ENCODE assay signal across 8 cellular contexts in the genomic region with DNA sequence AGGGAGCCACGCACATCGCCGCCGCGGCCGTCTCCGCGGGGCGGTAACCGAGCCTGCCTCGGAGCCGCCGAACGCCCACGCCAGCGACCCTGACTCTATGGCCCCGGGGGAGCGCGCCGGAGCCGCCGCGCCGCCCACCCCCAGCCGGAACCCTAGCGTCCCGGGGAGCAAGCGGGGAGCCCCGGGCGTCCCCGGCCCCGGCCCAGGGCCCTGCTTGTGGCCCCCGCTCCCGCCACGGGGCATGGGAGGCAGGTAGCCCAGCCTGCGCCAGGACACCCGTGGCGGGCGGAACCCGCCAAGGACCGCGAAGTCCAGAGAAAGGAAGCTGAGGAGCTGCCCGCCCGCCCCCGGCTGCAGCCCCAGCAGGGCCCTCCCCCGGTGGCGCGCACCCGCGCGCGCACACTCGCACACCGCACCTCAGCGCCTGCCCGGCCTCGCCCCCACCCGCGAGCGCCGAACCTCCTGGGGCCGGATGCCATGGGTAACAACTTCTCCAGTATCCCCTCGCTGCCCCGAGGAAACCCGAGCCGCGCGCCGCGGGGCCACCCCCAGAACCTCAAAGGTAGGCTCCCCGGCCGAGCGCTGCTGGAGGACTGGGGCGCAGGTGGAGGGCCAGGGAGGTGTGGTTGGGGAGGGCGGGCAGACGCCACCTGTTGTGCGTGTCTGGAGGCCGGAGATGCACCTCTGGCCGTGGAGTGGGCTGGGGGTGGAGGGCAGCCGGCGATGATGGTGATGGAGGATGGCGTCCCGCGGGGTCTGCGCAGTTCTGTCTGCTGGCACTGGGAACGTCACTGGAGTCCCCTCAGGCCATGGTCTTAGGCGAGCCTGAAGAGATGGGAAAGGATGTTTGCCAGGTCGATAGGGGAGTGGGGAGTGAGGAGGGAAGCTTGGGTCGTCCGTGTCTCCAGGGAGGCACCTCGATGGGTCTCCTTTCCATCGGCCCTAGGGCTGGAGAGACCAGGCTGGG. TPM values are rescaled to one million over a fixed set of nuclear protein-coding genes. Genes with fewer than 3 reads are reported as not detected.
DNase-seq lines count a peak whose midpoint lies in the region; ATAC-seq and TF ChIP-seq lines count a peak whose summit lies in the region.

No MANE protein-coding gene starts in this region.

- peak; percentile 16 for DNase-seq in stimulated activated CD4-positive, alpha-beta T cell treated with anti-CD3 and anti-CD28 coated beads, Interleukin-12 subunit alpha, Interleukin-12 subunit beta, amount 100 ng/mL, for 4 hours
- DNase-seq in stimulated activated CD4-positive, alpha-beta T cell treated with anti-CD3 and anti-CD28 coated beads, Interleukin-2, amount 100 ng/mL, for 48 hours, result no peak
- DNase-seq in activated T-cell treated with anti-CD3 and anti-CD28 coated beads, Interleukin-2, amount 50 U/mL, for 24 hours, result peak; percentile 50
- peak; percentile 14 for DNase-seq in glomerular visceral epithelial cell (ENCODE audit: extremely low spot score)
- DNase-seq in prostate gland (ENCODE audit: low spot score), result no peak
- DNase-seq in ACHN, result no peak

- no peak for TF ChIP-seq POLR2A in prostate gland (IDR thresholded peaks at IDR 0.05)

- peak overlapping the region; percentile 70 for H3K4me3 Mint-ChIP-seq in activated T-cell treated with anti-CD3 and anti-CD28 coated beads, Interleukin-2, amount 50 U/mL, for 24 hours

- H3K36me3 Mint-ChIP-seq in activated T-cell treated with anti-CD3 and anti-CD28 coated beads, Interleukin-2, amount 50 U/mL, for 24 hours (ENCODE audit: low read depth), result no peaks in the 10 kb centered on the region

- peak overlapping the region; percentile 38 to 49 for H3K4me3 ChIP-seq in prostate gland

- in situ Hi-C loops in ACHN (cut with HindIII; ENCODE audit: low pct_ligation_motif_present, low pct_unique_long_range_greater_than_20kb, low sequenced_read_pairs), result no loop called here

- H3K36me3 ChIP-seq in prostate gland, result no peaks in the 10 kb centered on the region

- ATAC-seq in HG03342 (IDR thresholded peaks at IDR 0.05; ENCODE audit: unreplicated experiment) (no peak), GM18873 (IDR thresholded peaks at IDR 0.05; ENCODE audit: low FRiP score, unreplicated experiment) (no peak)

- no peaks in the 10 kb centered on the region for H3K9me3 Mint-ChIP-seq in activated T-cell treated with anti-CD3 and anti-CD28 coated beads, Interleukin-2, amount 50 U/mL, for 24 hours

- intact Hi-C loops in prostate gland (cut with DNase I), result no loop called here

- H3K4me1 ChIP-seq in prostate gland (replicated peaks), result no peaks in the 10 kb centered on the region

- peaks cover 59% of the 10 kb centered on the region for H3K27me3 Mint-ChIP-seq in activated T-cell treated with anti-CD3 and anti-CD28 coated beads, Interleukin-2, amount 50 U/mL, for 24 hours

- peaks cover 14% of the 10 kb centered on the region for H3K4me1 Mint-ChIP-seq in activated T-cell treated with anti-CD3 and anti-CD28 coated beads, Interleukin-2, amount 50 U/mL, for 24 hours (ENCODE audit: low read depth)

- no peak for TF ChIP-seq CTCF in prostate gland (IDR thresholded peaks at IDR 0.05)

- H3K27me3 ChIP-seq in prostate gland (replicated peaks; ENCODE audit: insufficient read depth), result peaks cover 9% of the 10 kb centered on the region

- H3K27ac ChIP-seq in prostate gland, result no peak overlapping the region

- no peak overlapping the region for H3K27ac Mint-ChIP-seq in activated T-cell treated with anti-CD3 and anti-CD28 coated beads, Interleukin-2, amount 50 U/mL, for 24 hours

- 2% methylated on average over 50 of the region's 92 CpGs for WGBS in prostate gland

- no peaks in the 10 kb centered on the region for H3K9me3 ChIP-seq in prostate gland

RNA-seq across cellular contexts. Expression of gene NEURL1, which starts 0.7 kb away (rescaled TPM):
- total RNA-seq in prostate gland, result 10 to 100 TPM in 1 of 2 donors, under 1 TPM in 1; 0.96 to 10.5 TPM

RNA-seq across cellular contexts. Expression of gene CALHM3, which starts 15.2 kb away (rescaled TPM):
- under 1 TPM in 1 of 2 donors, not detected in 1; 0.51 TPM for total RNA-seq in prostate gland

RNA-seq across cellular contexts. Expression of gene CALHM1, which starts 35.5 kb away (rescaled TPM):
- not detected for total RNA-seq in prostate gland

RNA-seq across cellular contexts. Expression of gene CALHM2, which starts 42.0 kb away (rescaled TPM):
- 10 to 100 TPM; 11.7 to 82.8 TPM for total RNA-seq in prostate gland

Comparison
In these comparisons a context has a peak if more than half of its experiments do, and no peak if none do; other contexts are left out.
1. DNase-seq: peak in stimulated activated CD4-positive, alpha-beta T cell treated with anti-CD3 and anti-CD28 coated beads, Interleukin-12 subunit alpha, Interleukin-12 subunit beta, amount 100 ng/mL, for 4 hours (single experiment), activated T-cell treated with anti-CD3 and anti-CD28 coated beads, Interleukin-2, amount 50 U/mL, for 24 hours (single experiment) and glomerular visceral epithelial cell (single experiment); none in stimulated activated CD4-positive, alpha-beta T cell treated with anti-CD3 and anti-CD28 coated beads, Interleukin-2, amount 100 ng/mL, for 48 hours (0 of 2), prostate gland (single experiment) and ACHN (single experiment).